Comparison of ENCODE assay signal across 9 cellular contexts in genomic region chr1:202589190-202589680, GRCh38.
DNase-seq lines count a peak whose midpoint lies in the region; ATAC-seq and TF ChIP-seq lines count a peak whose summit lies in the region.
"Had no signal": no experiment of that assay in that cellular context is flagged by ENCODE, and none has a peak within 500 bp of the region (broad histone marks: within the 10 kb centered on the region; RNA-seq: fewer than 3 reads in every experiment).

No MANE protein-coding gene starts in this region.

- TF ChIP-seq CTCF in cardiac fibroblast (IDR thresholded peaks at IDR 0.05; ENCODE audit: low read depth, low read length) (no peak), left lung (IDR thresholded peaks at IDR 0.05) (no peak), transverse colon (IDR thresholded peaks at IDR 0.05) (peak in 1 of 5 experiments; percentile 14)

- WGBS in transverse colon (ENCODE audit: low coverage in 1 of 2), 2 donors = 65% methylated on average over 6 of the region's 6 CpGs; no CpG with 5 or more reads in 1 of the 2 donors

- peak overlapping the region; percentile 57 to 66 for H3K27ac ChIP-seq in left lung
- H3K27ac ChIP-seq in transverse colon = peak overlapping the region; percentile 75 to 87 (median 82)

- TF ChIP-seq EP300 in transverse colon (IDR thresholded peaks at IDR 0.05; ENCODE audit: low read depth) = peak; percentile 73

- H3K36me3 ChIP-seq in left lung = peaks cover 0 to 20% of the 10 kb centered on the region in 2 donors
- peaks cover 0 to 4% (median 0%) of the 10 kb centered on the region in 4 donors for H3K36me3 ChIP-seq in transverse colon

- ATAC-seq in left lung (peak; percentile 72), GM19035 (IDR thresholded peaks at IDR 0.05; ENCODE audit: unreplicated experiment) (no peak)

- no peaks in the 10 kb centered on the region for H3K9me3 ChIP-seq in left lung
- H3K9me3 ChIP-seq in transverse colon = no peaks in the 10 kb centered on the region

- H3K27me3 ChIP-seq in left lung (peaks cover 0 to 22% of the 10 kb centered on the region in 2 donors), transverse colon (no peaks in the 10 kb centered on the region)

- in situ Hi-C loops in transverse colon (cut with MboI; ENCODE audit: low pct_ligation_motif_present in 1 of 4, low pct_unique_long_range_greater_than_20kb in 1 of 4, low sequenced_read_pairs in 3 of 4) = no loop called here

- H3K4me1 ChIP-seq in left lung (peaks cover 0 to 20% of the 10 kb centered on the region in 2 donors), transverse colon (peaks cover 8 to 46% (median 19%) of the 10 kb centered on the region in 4 donors)

- DNase-seq in HS-5 (ENCODE audit: low read depth) (peak; percentile 99), cardiac fibroblast (ENCODE audit: low read depth in 2 of 2) (peak; percentile 99 to 100), left lung (peak in 1 of 2 donors; percentile 73), transverse colon (peak; percentile 73), NCI-H526 treated with DMSO at 0.1 percent for 48 hours (lab: John Stamatoyannopoulos, UW) (no peak)
- no peak for DNase-seq in activated CD4-positive, alpha-beta T cell treated with anti-CD3 and anti-CD28 coated beads, Interleukin-2, amount 50 U/mL, for 48 hours
- DNase-seq in stimulated activated CD8-positive, alpha-beta memory T cell treated with anti-CD3 and anti-CD28 coated beads, Interleukin-4, amount 100 ng/mL, for 48 hours = no peak
- DNase-seq: activated naive CD4-positive, alpha-beta T cell had no signal

- no peak overlapping the region for H3K4me3 ChIP-seq in cardiac fibroblast (replicated peaks in 1 of 2; ENCODE audit: low read depth in 2 of 2, low read length in 2 of 2)
- no peak overlapping the region for H3K4me3 ChIP-seq in left lung
- H3K4me3 ChIP-seq in transverse colon = no peak overlapping the region

- intact Hi-C loops in left lung (cut with DNase I) = no loop called here
- intact Hi-C loops in transverse colon (cut with DNase I; ENCODE audit: low total_unique reads) = no loop called here

- TF ChIP-seq POLR2A in transverse colon (IDR thresholded peaks at IDR 0.05) = no peak

Comparison
In these comparisons a context has a peak if more than half of its experiments do, and no peak if none do; other contexts are left out.
1. DNase-seq: peak in HS-5 (single experiment), cardiac fibroblast (2 of 2) and transverse colon (single experiment); none in activated CD4-positive, alpha-beta T cell treated with anti-CD3 and anti-CD28 coated beads, Interleukin-2, amount 50 U/mL, for 48 hours (0 of 2), stimulated activated CD8-positive, alpha-beta memory T cell treated with anti-CD3 and anti-CD28 coated beads, Interleukin-4, amount 100 ng/mL, for 48 hours (single experiment) and NCI-H526 treated with DMSO at 0.1 percent for 48 hours (single experiment).